Comparison of ENCODE assay signal across 20 cellular contexts in genomic region chr2:109295781-109296117, GRCh38.
DNase-seq lines count a peak whose midpoint lies in the region; ATAC-seq and TF ChIP-seq lines count a peak whose summit lies in the region.
"Had no signal": no experiment of that assay in that cellular context is flagged by ENCODE, and none has a peak within 500 bp of the region (broad histone marks: within the 10 kb centered on the region; RNA-seq: fewer than 3 reads in every experiment).

No MANE protein-coding gene starts in this region.

- intact Hi-C loops in Right ventricle myocardium superior (cut with DNase I) (no loop called here), cardiac septum (cut with DNase I) (no loop called here)

- H3K9me2 ChIP-seq in MM.1S (replicated peaks; ENCODE audit: insufficient read depth, low read length) = no peaks in the 10 kb centered on the region
- H3K9me2 ChIP-seq: SK-N-SH had no signal

- peak overlapping the region; percentile 21; the same call in 1 of the 2 replicates for H3K4me3 ChIP-seq in MM.1S (ENCODE audit: low read length)
- H3K4me3 ChIP-seq: GM23248 had no signal

- peak overlapping the region; percentile 85 for H3K27ac ChIP-seq in MM.1S (ENCODE audit: low read length)
- H3K27ac ChIP-seq in caudate nucleus (ENCODE audit: low read depth, low read length) = no peak overlapping the region
- H3K27ac ChIP-seq: GM23248 had no signal

- ATAC-seq in Right ventricle myocardium superior (ENCODE audit: poor library complexity) (no peak), WTC11 (peak; percentile 63; the same call in 1 of the 2 replicates)
- ATAC-seq in activated CD8-positive, alpha-beta T cell treated with anti-CD3 and anti-CD28 coated beads, Interleukin-2, amount 10 ng/mL, durations not matched to agents 7 days and 5 days = no peak
- ATAC-seq: HCT116 had no signal

- H3K4me1 Mint-ChIP-seq in WTC11 (no peaks in the 10 kb centered on the region; the same call in 1 of the 2 replicates), nephron progenitor cell (peaks cover 14% of the 10 kb centered on the region)
- H3K4me1 Mint-ChIP-seq in activated CD8-positive, alpha-beta T cell treated with anti-CD3 and anti-CD28 coated beads, Interleukin-2, amount 10 ng/mL, durations not matched to agents 7 days and 5 days (ENCODE audit: low read depth) = peaks cover 12% of the 10 kb centered on the region
- H3K4me1 Mint-ChIP-seq: B cell, IgD-negative memory B cell had no signal

- H3K4me3 Mint-ChIP-seq in WTC11 (no peak overlapping the region), nephron progenitor cell (no peak overlapping the region)
- H3K4me3 Mint-ChIP-seq in activated CD8-positive, alpha-beta T cell treated with anti-CD3 and anti-CD28 coated beads, Interleukin-2, amount 10 ng/mL, durations not matched to agents 7 days and 5 days = no peak overlapping the region
- H3K4me3 Mint-ChIP-seq: B cell; CD4-positive, CD25-positive, alpha-beta regulatory T cell had no signal

- peak overlapping the region; percentile 61 for H3K4me2 ChIP-seq in MM.1S (ENCODE audit: low read depth, low read length)
- H3K4me2 ChIP-seq: SK-N-SH had no signal

- H3K36me3 Mint-ChIP-seq in WTC11 (no peaks in the 10 kb centered on the region), nephron progenitor cell (ENCODE audit: low read depth) (no peaks in the 10 kb centered on the region)
- no peaks in the 10 kb centered on the region for H3K36me3 Mint-ChIP-seq in activated CD8-positive, alpha-beta T cell treated with anti-CD3 and anti-CD28 coated beads, Interleukin-2, amount 10 ng/mL, durations not matched to agents 7 days and 5 days (ENCODE audit: low read depth)
- H3K36me3 Mint-ChIP-seq: CD4-positive, CD25-positive, alpha-beta regulatory T cell; IgD-negative memory B cell had no signal

- peaks cover 26% of the 10 kb centered on the region for H3K4me1 ChIP-seq in MM.1S (ENCODE audit: low read length)

- CTCF ChIA-PET in WTC11 (lab: Charles Lee) = interaction anchor here (1.1 to 1.2 kb wide), 2 partner anchors 12 to 15 kb away, joined by 3 to 6 read pairs; no protein-coding TSS in a partner anchor
- CTCF ChIA-PET in activated CD8-positive, alpha-beta T cell treated with anti-CD3 and anti-CD28 coated beads, Interleukin-2, amount 10 ng/mL, durations not matched to agents 7 days and 5 days (lab: Charles Lee) = no interaction called here

- no peaks in the 10 kb centered on the region for H3K36me3 ChIP-seq in MM.1S (replicated peaks; ENCODE audit: insufficient read depth, low read length)

- H3K9me3 ChIP-seq in MM.1S (replicated peaks; ENCODE audit: insufficient read depth, low read length) = no peaks in the 10 kb centered on the region
- H3K9me3 ChIP-seq: SK-N-SH had no signal

- DNase-seq in Right ventricle myocardium superior (peak; percentile 14), cardiac septum (ENCODE audit: low spot score) (no peak), MM.1S (peak; percentile 81), WTC11 (ENCODE audit: low spot score) (no peak), nephron progenitor cell (no peak), caudate nucleus (lab: John Stamatoyannopoulos, UW) (no peak)
- DNase-seq in activated CD8-positive, alpha-beta T cell treated with anti-CD3 and anti-CD28 coated beads, Interleukin-2, amount 10 ng/mL, durations not matched to agents 7 days and 5 days = no peak
- DNase-seq: CD4-positive, CD25-positive, alpha-beta regulatory T cell; GM23248; Karpas-422; NCI-H1417; NCI-H1694 treated with DMSO at 0.1 percent for 48 hours; NCI-H2081 treated with DMSO at 0.1 percent for 48 hours; NCI-H446; NCI-H526; SHP77 treated with DMSO at 0.1 percent for 48 hours; SK-N-SH had no signal

- H3K9me3 Mint-ChIP-seq in WTC11 = no peaks in the 10 kb centered on the region
- peaks cover 3% of the 10 kb centered on the region for H3K9me3 Mint-ChIP-seq in nephron progenitor cell
- H3K9me3 Mint-ChIP-seq in activated CD8-positive, alpha-beta T cell treated with anti-CD3 and anti-CD28 coated beads, Interleukin-2, amount 10 ng/mL, durations not matched to agents 7 days and 5 days (ENCODE audit: insufficient read depth) = peaks cover 4% of the 10 kb centered on the region
- H3K9me3 Mint-ChIP-seq: CD4-positive, CD25-positive, alpha-beta regulatory T cell had no signal

- peak overlapping the region; percentile 3; the same call in 1 of the 2 replicates for H2AFZ ChIP-seq in MM.1S (ENCODE audit: low read length)
- H2AFZ ChIP-seq: GM23248 had no signal

- POLR2A ChIA-PET in WTC11 (lab: Charles Lee) = no interaction called here
- POLR2A ChIA-PET in activated CD8-positive, alpha-beta T cell treated with anti-CD3 and anti-CD28 coated beads, Interleukin-2, amount 10 ng/mL, durations not matched to agents 7 days and 5 days (lab: Charles Lee) = no interaction called here

- H3F3A ChIP-seq in MM.1S (ENCODE audit: insufficient read depth, low read length) = peaks cover 18% of the 10 kb centered on the region

- H3K27ac Mint-ChIP-seq in WTC11 (no peak overlapping the region), nephron progenitor cell (no peak overlapping the region)
- no peak overlapping the region for H3K27ac Mint-ChIP-seq in activated CD8-positive, alpha-beta T cell treated with anti-CD3 and anti-CD28 coated beads, Interleukin-2, amount 10 ng/mL, durations not matched to agents 7 days and 5 days
- H3K27ac Mint-ChIP-seq: B cell; CD4-positive, CD25-positive, alpha-beta regulatory T cell; IgD-negative memory B cell had no signal

- H3K27me3 ChIP-seq in MM.1S (replicated peaks; ENCODE audit: insufficient read depth, low read length) = no peaks in the 10 kb centered on the region

- no peaks in the 10 kb centered on the region for H4K20me1 ChIP-seq in MM.1S (ENCODE audit: insufficient read depth, low read length)

- H3K27me3 Mint-ChIP-seq in WTC11 (ENCODE audit: low read depth) (no peaks in the 10 kb centered on the region; the same call in 1 of the 2 replicates), nephron progenitor cell (ENCODE audit: low read depth, poor library complexity) (peaks cover 18% of the 10 kb centered on the region)
- H3K27me3 Mint-ChIP-seq in activated CD8-positive, alpha-beta T cell treated with anti-CD3 and anti-CD28 coated beads, Interleukin-2, amount 10 ng/mL, durations not matched to agents 7 days and 5 days (ENCODE audit: low read depth) = no peaks in the 10 kb centered on the region
- H3K27me3 Mint-ChIP-seq: B cell, IgD-negative memory B cell had no signal

- H3K9ac ChIP-seq in MM.1S (ENCODE audit: low read length) = peak overlapping the region; percentile 42
- H3K9ac ChIP-seq: GM23248, SK-N-SH had no signal

- H3K79me2 ChIP-seq in MM.1S (ENCODE audit: low read length) = peaks cover 62% of the 10 kb centered on the region

- TF ChIP-seq CTCF in MM.1S (IDR thresholded peaks at IDR 0.05; ENCODE audit: low read length) = peak; percentile 57
- TF ChIP-seq CTCF in WTC11 (IDR thresholded peaks at IDR 0.05) = no peak
- TF ChIP-seq CTCF in nephron progenitor cell (IDR thresholded peaks at IDR 0.05) = no peak

TF ChIP-seq in WTC11, 78 proteins besides CTCF, POLR2A, EP300 and RAD21 (continues in another document):
- TF ChIP-seq, protein P1, sequence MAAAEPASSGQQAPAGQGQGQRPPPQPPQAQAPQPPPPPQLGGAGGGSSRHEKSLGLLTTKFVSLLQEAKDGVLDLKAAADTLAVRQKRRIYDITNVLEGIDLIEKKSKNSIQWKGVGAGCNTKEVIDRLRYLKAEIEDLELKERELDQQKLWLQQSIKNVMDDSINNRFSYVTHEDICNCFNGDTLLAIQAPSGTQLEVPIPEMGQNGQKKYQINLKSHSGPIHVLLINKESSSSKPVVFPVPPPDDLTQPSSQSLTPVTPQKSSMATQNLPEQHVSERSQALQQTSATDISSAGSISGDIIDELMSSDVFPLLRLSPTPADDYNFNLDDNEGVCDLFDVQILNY (CRISPR knock-in tag; IDR thresholded peaks at IDR 0.05) = no peak
- no peak for TF ChIP-seq FOXK1 (CRISPR knock-in tag; IDR thresholded peaks at IDR 0.05)
- no peak for TF ChIP-seq ESRRA (CRISPR knock-in tag; IDR thresholded peaks at IDR 0.05; ENCODE audit: borderline replicate concordance)
- no peak for TF ChIP-seq RORB (CRISPR knock-in tag; IDR thresholded peaks at IDR 0.05)
- TF ChIP-seq ELF4 (CRISPR knock-in tag; IDR thresholded peaks at IDR 0.05; ENCODE audit: low read depth) = no peak
- TF ChIP-seq ZNF121 (CRISPR knock-in tag; IDR thresholded peaks at IDR 0.05) = no peak
- TF ChIP-seq, protein P2, sequence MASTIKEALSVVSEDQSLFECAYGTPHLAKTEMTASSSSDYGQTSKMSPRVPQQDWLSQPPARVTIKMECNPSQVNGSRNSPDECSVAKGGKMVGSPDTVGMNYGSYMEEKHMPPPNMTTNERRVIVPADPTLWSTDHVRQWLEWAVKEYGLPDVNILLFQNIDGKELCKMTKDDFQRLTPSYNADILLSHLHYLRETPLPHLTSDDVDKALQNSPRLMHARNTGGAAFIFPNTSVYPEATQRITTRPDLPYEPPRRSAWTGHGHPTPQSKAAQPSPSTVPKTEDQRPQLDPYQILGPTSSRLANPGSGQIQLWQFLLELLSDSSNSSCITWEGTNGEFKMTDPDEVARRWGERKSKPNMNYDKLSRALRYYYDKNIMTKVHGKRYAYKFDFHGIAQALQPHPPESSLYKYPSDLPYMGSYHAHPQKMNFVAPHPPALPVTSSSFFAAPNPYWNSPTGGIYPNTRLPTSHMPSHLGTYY (CRISPR knock-in tag; IDR thresholded peaks at IDR 0.05) = no peak
- TF ChIP-seq ZNF219 (CRISPR knock-in tag; IDR thresholded peaks at IDR 0.05; ENCODE audit: borderline replicate concordance) = no peak

Comparison
In these comparisons a context has a peak if more than half of its experiments do, and no peak if none do; other contexts are left out.
1. DNase-seq: peak in Right ventricle myocardium superior (single experiment) and MM.1S (single experiment); none in cardiac septum (single experiment), WTC11 (single experiment), nephron progenitor cell (single experiment), activated CD8-positive, alpha-beta T cell treated with anti-CD3 and anti-CD28 coated beads, Interleukin-2, amount 10 ng/mL, durations not matched to agents 7 days and 5 days (single experiment) and caudate nucleus (0 of 61).